9 cellular contexts compared by ENCODE assay signal in genomic region chr19:7337380-7338194, GRCh38. TPM values are rescaled to one million over a fixed set of nuclear protein-coding genes. Genes with fewer than 3 reads are reported as not detected.
DNase-seq lines count a peak whose midpoint lies in the region; ATAC-seq and TF ChIP-seq lines count a peak whose summit lies in the region.
"Had no signal": no experiment of that assay in that cellular context is flagged by ENCODE, and none has a peak within 500 bp of the region (broad histone marks: within the 10 kb centered on the region; RNA-seq: fewer than 3 reads in every experiment).

No MANE protein-coding gene starts in this region.

- H3K4me3 Mint-ChIP-seq in CD4-positive, CD25-positive, alpha-beta regulatory T cell = peak overlapping the region; percentile 4 to 81 (median 38)
- peak overlapping the region; percentile 21 for H3K4me3 Mint-ChIP-seq in T-helper 1 cell treated with Interleukin-12 subunit alpha and Interleukin-12 subunit beta and Interleukin-4 antibody, amounts not matched to agents 30 μg/mL and 1 μg/mL, for 36 hours

- peaks cover 31% of the 10 kb centered on the region for H3K4me1 ChIP-seq in CD4-positive, CD25-positive, alpha-beta regulatory T cell (ENCODE audit: control insufficient read depth, insufficient read depth, low read length, poor library complexity, severe bottlenecking)
- peaks cover 0 to 8% (median 0%) of the 10 kb centered on the region in 4 donors for H3K4me1 ChIP-seq in sigmoid colon

- H3K27ac Mint-ChIP-seq in CD4-positive, CD25-positive, alpha-beta regulatory T cell = peak overlapping the region in 2 of 3 donors; percentile 7 to 78
- peak overlapping the region; percentile 29 for H3K27ac Mint-ChIP-seq in T-helper 1 cell treated with Interleukin-12 subunit alpha and Interleukin-12 subunit beta and Interleukin-4 antibody, amounts not matched to agents 30 μg/mL and 1 μg/mL, for 36 hours

- H3K4me3 ChIP-seq in CD4-positive, CD25-positive, alpha-beta regulatory T cell (ENCODE audit: low read depth, low read length) = peak overlapping the region; percentile 53
- no peak overlapping the region for H3K4me3 ChIP-seq in sigmoid colon
- H3K4me3 ChIP-seq: thoracic aorta had no signal

- TF ChIP-seq EP300 in sigmoid colon (IDR thresholded peaks at IDR 0.05) = no peak

- H3K36me3 Mint-ChIP-seq in CD4-positive, CD25-positive, alpha-beta regulatory T cell = no peaks in the 10 kb centered on the region
- no peaks in the 10 kb centered on the region for H3K36me3 Mint-ChIP-seq in T-helper 1 cell treated with Interleukin-12 subunit alpha and Interleukin-12 subunit beta and Interleukin-4 antibody, amounts not matched to agents 30 μg/mL and 1 μg/mL, for 36 hours (ENCODE audit: low read depth)

- H3K27me3 ChIP-seq in CD4-positive, CD25-positive, alpha-beta regulatory T cell (ENCODE audit: control insufficient read depth, insufficient read depth, low read length) = no peaks in the 10 kb centered on the region
- H3K27me3 ChIP-seq in sigmoid colon = no peaks in the 10 kb centered on the region

- H3K27ac ChIP-seq in CD4-positive, CD25-positive, alpha-beta regulatory T cell (ENCODE audit: insufficient read depth, low read length, poor library complexity, severe bottlenecking) = no peak overlapping the region
- H3K27ac ChIP-seq in sigmoid colon = peak overlapping the region in 1 of 4 donors; percentile 31
- H3K27ac ChIP-seq: thoracic aorta had no signal

- 56 to 83% methylated on average over 12 of the region's 12 CpGs for WGBS in sigmoid colon, 2 donors

- H3K4me1 Mint-ChIP-seq in CD4-positive, CD25-positive, alpha-beta regulatory T cell = peaks cover 15 to 40% (median 27%) of the 10 kb centered on the region in 4 donors
- peaks cover 25% of the 10 kb centered on the region for H3K4me1 Mint-ChIP-seq in T-helper 1 cell treated with Interleukin-12 subunit alpha and Interleukin-12 subunit beta and Interleukin-4 antibody, amounts not matched to agents 30 μg/mL and 1 μg/mL, for 36 hours (ENCODE audit: low read depth)

- ATAC-seq in CD4-positive, CD25-positive, alpha-beta regulatory T cell (ENCODE audit: low read depth in 2 of 2) = peak; percentile 48 to 51
- ATAC-seq in GM19025 (IDR thresholded peaks at IDR 0.05; ENCODE audit: low read depth, unreplicated experiment) (peak; percentile 75), HG03095 (IDR thresholded peaks at IDR 0.05; ENCODE audit: unreplicated experiment) (peak; percentile 63)

- H3K36me3 ChIP-seq in CD4-positive, CD25-positive, alpha-beta regulatory T cell (ENCODE audit: control insufficient read depth, insufficient read depth, low read length) = no peaks in the 10 kb centered on the region
- no peaks in the 10 kb centered on the region for H3K36me3 ChIP-seq in sigmoid colon
- H3K36me3 ChIP-seq: thoracic aorta had no signal

- TF ChIP-seq POLR2A in sigmoid colon (IDR thresholded peaks at IDR 0.05) = no peak

- peaks cover 0 to 2% (median 0%) of the 10 kb centered on the region in 7 donors for H3K9me3 Mint-ChIP-seq in CD4-positive, CD25-positive, alpha-beta regulatory T cell
- no peaks in the 10 kb centered on the region for H3K9me3 Mint-ChIP-seq in T-helper 1 cell treated with Interleukin-12 subunit alpha and Interleukin-12 subunit beta and Interleukin-4 antibody, amounts not matched to agents 30 μg/mL and 1 μg/mL, for 36 hours

- intact Hi-C loops in sigmoid colon (cut with DNase I) = no loop called here

- no peaks in the 10 kb centered on the region for H3K9me3 ChIP-seq in CD4-positive, CD25-positive, alpha-beta regulatory T cell (ENCODE audit: control insufficient read depth in 2 of 2, low read length in 2 of 2)
- H3K9me3 ChIP-seq in sigmoid colon = no peaks in the 10 kb centered on the region
- H3K9me3 ChIP-seq: thoracic aorta had no signal

- H3K27me3 Mint-ChIP-seq in CD4-positive, CD25-positive, alpha-beta regulatory T cell = peaks cover 4% of the 10 kb centered on the region
- peaks cover 17% of the 10 kb centered on the region for H3K27me3 Mint-ChIP-seq in T-helper 1 cell treated with Interleukin-12 subunit alpha and Interleukin-12 subunit beta and Interleukin-4 antibody, amounts not matched to agents 30 μg/mL and 1 μg/mL, for 36 hours (ENCODE audit: low read depth)

- peak in 1 of 3 donors; percentile 49 for DNase-seq in CD4-positive, CD25-positive, alpha-beta regulatory T cell
- DNase-seq in sigmoid colon (peak; percentile 64), NCI-H1092 (lab: John Stamatoyannopoulos, UW) (no peak), NCI-H2107 treated with DMSO at 0.1 percent for 48 hours (lab: John Stamatoyannopoulos, UW; ENCODE audit: unreplicated experiment) (no peak)
- DNase-seq in activated effector memory CD4-positive, alpha-beta T cell treated with Interleukin-2 at 50 U/mL for 16 hours = no peak

- no peak for TF ChIP-seq CTCF in sigmoid colon (IDR thresholded peaks at IDR 0.05)

RNA-seq across cellular contexts. Expression of gene ARHGEF18, which starts 11.2 kb away (rescaled TPM):
- total RNA-seq in CD4-positive, CD25-positive, alpha-beta regulatory T cell = 155 TPM
- polyA plus RNA-seq in CD4-positive, CD25-positive, alpha-beta regulatory T cell = 1 to 10 TPM; 2.5 to 7.1 (median 4.0) TPM
- total RNA-seq in sigmoid colon = 10 to 100 TPM; 20.4 to 51.2 (median 36.9) TPM
- polyA plus RNA-seq in sigmoid colon = 10 to 100 TPM; 21.6 to 76.6 (median 55.9) TPM

RNA-seq across cellular contexts. Expression of gene INSR, which starts 43.4 kb away (rescaled TPM):
- 0.44 TPM for total RNA-seq in CD4-positive, CD25-positive, alpha-beta regulatory T cell
- polyA plus RNA-seq in CD4-positive, CD25-positive, alpha-beta regulatory T cell = under 1 TPM in 2 of 4 donors, not detected in 2; 0.02 to 0.10 TPM
- 10 to 100 TPM; 67.1 to 83.1 (median 80.6) TPM for total RNA-seq in sigmoid colon
- polyA plus RNA-seq in sigmoid colon = 10 to 100 TPM in 1 of 3 donors, 1 to 10 TPM in 2; 3.0 to 18.8 (median 3.2) TPM

Comparison
In these comparisons a context has a peak if more than half of its experiments do, and no peak if none do; other contexts are left out.
1. RNA of gene INSR, which starts 43.4 kb away (total RNA-seq): 67.1 to 83.1 TPM in sigmoid colon; 0.44 TPM in CD4-positive, CD25-positive, alpha-beta regulatory T cell (single experiment); every median in the first group is over 10 times any median in the second.
2. Peak in every context shown above with its lines, with median percentiles within 50 percentile points of each other: ATAC-seq.